8 cellular contexts compared by ENCODE assay signal in the genomic region with DNA sequence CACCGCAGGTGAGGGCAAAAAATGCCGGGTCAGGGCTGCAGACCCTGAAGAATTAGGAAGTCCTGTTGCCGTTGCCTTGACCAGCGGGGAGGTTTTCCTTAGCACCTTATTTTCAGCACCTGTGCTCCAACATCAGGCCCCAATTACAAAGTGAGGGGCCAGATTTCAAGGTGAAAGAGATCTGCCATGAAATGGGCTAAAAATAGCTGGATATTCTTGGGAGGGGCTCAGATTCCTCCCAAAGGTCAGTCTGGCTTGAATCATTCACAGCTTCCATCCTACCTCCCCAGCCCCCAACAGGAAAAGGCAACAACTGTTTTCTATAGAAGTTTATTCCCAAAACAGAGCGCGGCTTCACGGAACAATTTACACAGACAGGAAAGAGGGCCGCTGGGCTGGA. TPM values are rescaled to one million over a fixed set of nuclear protein-coding genes. Genes with fewer than 3 reads are reported as not detected.
A peak's percentile ranks its signal among the peaks of the same experiment; 100 is the strongest.
DNase-seq lines count a peak whose midpoint lies in the region; ATAC-seq and TF ChIP-seq lines count a peak whose summit lies in the region.

No MANE protein-coding gene starts in this region.

- H3K4me3 ChIP-seq in DOHH2 (ENCODE audit: low read length) (peak overlapping the region; percentile 80), SJCRH30 (peak overlapping the region; percentile 73), fibroblast of lung (replicated peaks in 1 of 4; ENCODE audit: control extremely low read depth in 1 of 4, insufficient read depth in 1 of 4, low read depth in 3 of 4, low read length in 4 of 4) (peak overlapping the region; percentile 57 to 90 (median 83)), trophoblast cell (ENCODE audit: low read depth, low read length) (peak overlapping the region; percentile 66)

- H4K12ac ChIP-seq in trophoblast cell (ENCODE audit: low read depth, low read length) = no peak overlapping the region

- H3K4ac ChIP-seq in trophoblast cell (ENCODE audit: low read depth, low read length) = no peak overlapping the region

- no peak overlapping the region for H2BK120ac ChIP-seq in trophoblast cell (ENCODE audit: insufficient read depth, low read length, poor library complexity)

- no peak overlapping the region for H2BK12ac ChIP-seq in trophoblast cell (ENCODE audit: low read length)

- no peaks in the 10 kb centered on the region for H3K9me2 ChIP-seq in DOHH2 (replicated peaks; ENCODE audit: control insufficient read depth, low read length)

- peak overlapping the region; percentile 90 for H3K4me2 ChIP-seq in DOHH2 (ENCODE audit: low read length)
- peak overlapping the region; percentile 83 for H3K4me2 ChIP-seq in fibroblast of lung (ENCODE audit: extremely low read depth, insufficient read depth, low read length)
- peak overlapping the region; percentile 92 for H3K4me2 ChIP-seq in trophoblast cell (ENCODE audit: low read length)

- H3K79me2 ChIP-seq in DOHH2 (ENCODE audit: control insufficient read depth, low read length) (no peaks in the 10 kb centered on the region), fibroblast of lung (ENCODE audit: control insufficient read depth, insufficient read depth, low read length) (peaks cover 6% of the 10 kb centered on the region), trophoblast cell (ENCODE audit: control insufficient read depth, insufficient read depth, low read length, poor library complexity) (peaks cover 8% of the 10 kb centered on the region)

- H2AFZ ChIP-seq in fibroblast of lung (ENCODE audit: low read length) (peak overlapping the region; percentile 77), trophoblast cell (ENCODE audit: insufficient read depth, low read length, poor library complexity) (no peak overlapping the region)

- DNase-seq in SJCRH30 (peak; percentile 15 to 27), fibroblast of lung (ENCODE audit: low read depth in 2 of 2) (no peak), trophoblast cell (no peak), left colon (no peak), NCI-H510A treated with DMSO at 0.1 percent for 48 hours (lab: John Stamatoyannopoulos, UW) (no peak)
- DNase-seq in stimulated activated CD8-positive, alpha-beta memory T cell treated with anti-CD3 and anti-CD28 coated beads, Interleukin-4, amount 100 ng/mL, for 48 hours = no peak

- H3K14ac ChIP-seq in trophoblast cell (ENCODE audit: low read length) = no peak overlapping the region

- no CpG with 5 or more reads among the region's 8 CpGs for WGBS in trophoblast cell (ENCODE audit: extremely low coverage, insufficient coverage, insufficient read length)

- H2AK5ac ChIP-seq in trophoblast cell (ENCODE audit: low read length) = no peak overlapping the region

- no peak overlapping the region for H3K23ac ChIP-seq in trophoblast cell (ENCODE audit: low read length)

- H4K20me1 ChIP-seq in DOHH2 (ENCODE audit: control insufficient read depth, insufficient read depth, low read depth, low read length) (no peaks in the 10 kb centered on the region), fibroblast of lung (ENCODE audit: control insufficient read depth, extremely low read depth, insufficient read depth, low read length) (no peaks in the 10 kb centered on the region)

- H3K27me3 ChIP-seq in DOHH2 (ENCODE audit: control insufficient read depth, low read length) (no peaks in the 10 kb centered on the region), SJCRH30 (no peaks in the 10 kb centered on the region), fibroblast of lung (ENCODE audit: control insufficient read depth, insufficient read depth, low read length) (no peaks in the 10 kb centered on the region), trophoblast cell (ENCODE audit: insufficient read depth, low read length) (no peaks in the 10 kb centered on the region)

- H3K18ac ChIP-seq in trophoblast cell (ENCODE audit: low read length) = peak overlapping the region; percentile 16

- H2BK5ac ChIP-seq in trophoblast cell (ENCODE audit: low read depth, low read length, poor library complexity) = no peak overlapping the region

- no peaks in the 10 kb centered on the region for H3F3A ChIP-seq in DOHH2 (ENCODE audit: control insufficient read depth, insufficient read depth)

- H4K91ac ChIP-seq in trophoblast cell (ENCODE audit: low read depth, low read length) = peak overlapping the region; percentile 72

- H3K4me1 ChIP-seq in DOHH2 (ENCODE audit: control insufficient read depth, low read length) (peaks cover 18% of the 10 kb centered on the region), SJCRH30 (0 out of 2 replicates have a peak, but pooled peaks cover 9% of the 10 kb centered on the region), fibroblast of lung (ENCODE audit: control insufficient read depth, extremely low read depth, insufficient read depth, low read length) (peaks cover 6% of the 10 kb centered on the region), trophoblast cell (ENCODE audit: control insufficient read depth in 1 of 2, insufficient read depth in 2 of 2, low read length in 2 of 2) (peaks cover 5 to 17% of the 10 kb centered on the region in 2 experiments)

- H3K9me3 ChIP-seq in DOHH2 (ENCODE audit: control insufficient read depth, insufficient read depth, low read length) = no peaks in the 10 kb centered on the region
- no peaks in the 10 kb centered on the region for H3K9me3 ChIP-seq in SJCRH30 (replicated peaks)
- H3K9me3 ChIP-seq in fibroblast of lung (ENCODE audit: control insufficient read depth, insufficient read depth, low read depth, low read length) = no peaks in the 10 kb centered on the region
- peaks cover 2% of the 10 kb centered on the region for H3K9me3 ChIP-seq in trophoblast cell (ENCODE audit: insufficient read depth, low read depth, low read length)

- H3K9ac ChIP-seq in fibroblast of lung (ENCODE audit: insufficient read depth, low read length) (peak overlapping the region; percentile 62), trophoblast cell (ENCODE audit: low read length) (peak overlapping the region; percentile 18)

- peak overlapping the region; percentile 40 for H4K8ac ChIP-seq in trophoblast cell (ENCODE audit: low read depth, low read length)

- ATAC-seq in left colon (no peak), GM19452 (IDR thresholded peaks at IDR 0.05; ENCODE audit: unreplicated experiment) (no peak)

- TF ChIP-seq CTCF in DOHH2 (IDR thresholded peaks at IDR 0.05; ENCODE audit: low read depth, low read length, poor library complexity, severe bottlenecking) (no peak), fibroblast of lung (conservative IDR thresholded peaks at IDR 0.05 in 1 of 2, IDR thresholded peaks at IDR 0.05 in 1 of 2; ENCODE audit: low read depth in 1 of 2, low read length in 2 of 2) (no peak)

- intact Hi-C loops in left colon (cut with DNase I, micrococcal nuclease) = no loop called here

- peaks cover 9% of the 10 kb centered on the region for H3K79me1 ChIP-seq in trophoblast cell (ENCODE audit: low read length)

- H3K36me3 ChIP-seq in DOHH2 (ENCODE audit: control insufficient read depth, low read length) = peaks cover 10% of the 10 kb centered on the region
- no peaks in the 10 kb centered on the region for H3K36me3 ChIP-seq in SJCRH30
- H3K36me3 ChIP-seq in fibroblast of lung (ENCODE audit: control insufficient read depth, insufficient read depth, low read length) = peaks cover 17% of the 10 kb centered on the region
- peaks cover 26 to 33% of the 10 kb centered on the region in 2 experiments for H3K36me3 ChIP-seq in trophoblast cell (ENCODE audit: control insufficient read depth in 1 of 2, insufficient read depth in 2 of 2, low read length in 2 of 2)

- H3K27ac ChIP-seq in DOHH2 (ENCODE audit: low read depth, low read length) = peak overlapping the region; percentile 23; the same call in 1 of the 2 replicates
- H3K27ac ChIP-seq in SJCRH30 = peak overlapping the region; percentile 25; the same call in 1 of the 2 replicates
- H3K27ac ChIP-seq in fibroblast of lung (ENCODE audit: insufficient read depth, low read length) = peak overlapping the region; percentile 77
- H3K27ac ChIP-seq in trophoblast cell (ENCODE audit: low read depth, low read length) = peak overlapping the region; percentile 77

RNA-seq across cellular contexts. Expression of a gene that starts 0.9 kb away (rescaled TPM):
- total RNA-seq in SJCRH30 (2014; rRNA removed; shearing (Covaris generic)) = 14.8 and 18.9 TPM in 2 replicates
- total RNA-seq in fibroblast of lung (32.9 and 36.3 TPM in 2 replicates), left colon (100 to 1,000 TPM; 116 to 121 TPM)
- polyA plus RNA-seq in fibroblast of lung = 13.3 and 20.9 TPM in 2 replicates
- 9.4 and 16.6 TPM in 2 replicates for polyA plus RNA-seq in fibroblast of lung (2012)
- 29.8 and 88.3 TPM in 2 replicates for polyA minus RNA-seq in fibroblast of lung (ENCODE audit: low replicate concordance)
- polyA plus RNA-seq in trophoblast cell (2013) = 27.3 and 27.9 TPM in 2 replicates

RNA-seq across cellular contexts. Expression of a gene that starts 14.6 kb away (rescaled TPM):
- not detected in 2 replicates for total RNA-seq in SJCRH30 (2014; rRNA removed; shearing (Covaris generic))
- total RNA-seq in fibroblast of lung (not detected in 2 replicates), left colon (1 to 10 TPM in 1 of 2 donors, under 1 TPM in 1; 0.84 to 2.2 TPM)
- polyA plus RNA-seq in fibroblast of lung = not detected in 2 replicates
- polyA plus RNA-seq in fibroblast of lung (2012) = not detected in 2 replicates
- not detected in 2 replicates for polyA minus RNA-seq in fibroblast of lung (ENCODE audit: low replicate concordance)
- not detected in 2 replicates for polyA plus RNA-seq in trophoblast cell (2013)

RNA-seq across cellular contexts. Expression of a gene that starts 26.5 kb away (rescaled TPM):
- 1.1 and 1.7 TPM in 2 replicates for total RNA-seq in SJCRH30 (2014; rRNA removed; shearing (Covaris generic))
- total RNA-seq in fibroblast of lung (0.77 and 2.1 TPM in 2 replicates), left colon (1 to 10 TPM; 1.4 to 2.4 TPM)
- polyA plus RNA-seq in fibroblast of lung = 0.34 and 0.44 TPM in 2 replicates
- polyA plus RNA-seq in fibroblast of lung (2012) = 0.50 and 0.62 TPM in 2 replicates
- polyA minus RNA-seq in fibroblast of lung (ENCODE audit: low replicate concordance) = 1.8 and 2.2 TPM in 2 replicates
- polyA plus RNA-seq in trophoblast cell (2013) = 3.5 TPM in 2 replicates

RNA-seq across cellular contexts. Expression of a gene that starts 26.7 kb away (rescaled TPM):
- total RNA-seq in SJCRH30 (2014; rRNA removed; shearing (Covaris generic)) = 137 and 162 TPM in 2 replicates
- total RNA-seq in fibroblast of lung = 294 and 366 TPM in 2 replicates
- polyA plus RNA-seq in fibroblast of lung = 226 and 289 TPM in 2 replicates
- 236 and 297 TPM in 2 replicates for polyA plus RNA-seq in fibroblast of lung (2012)
- polyA minus RNA-seq in fibroblast of lung (ENCODE audit: low replicate concordance) = 1,337 and 1,368 TPM in 2 replicates
- 164 and 166 TPM in 2 replicates for polyA plus RNA-seq in trophoblast cell (2013)
- 100 to 1,000 TPM; 613 to 797 TPM for total RNA-seq in left colon

RNA-seq across cellular contexts. Expression of a gene that starts 41.0 kb away (rescaled TPM):
- total RNA-seq in SJCRH30 (2014; rRNA removed; shearing (Covaris generic)) = 1.5 and 2.0 TPM in 2 replicates
- total RNA-seq in fibroblast of lung = 15.9 and 36.7 TPM in 2 replicates
- 3.4 and 3.6 TPM in 2 replicates for polyA plus RNA-seq in fibroblast of lung
- 14.5 and 16.0 TPM in 2 replicates for polyA plus RNA-seq in fibroblast of lung (2012)
- 23.6 and 24.3 TPM in 2 replicates for polyA minus RNA-seq in fibroblast of lung (ENCODE audit: low replicate concordance)
- polyA plus RNA-seq in trophoblast cell (2013) = 23.1 and 26.0 TPM in 2 replicates
- total RNA-seq in left colon = 1 to 10 TPM; 4.5 to 5.7 TPM

Comparison
In these comparisons a context has a peak if more than half of its experiments do, and no peak if none do; other contexts are left out.
1. H3K27ac ChIP-seq: peak in every context shown above with its lines; median percentile 77 in fibroblast of lung; 77 in trophoblast cell; 25 in SJCRH30; 23 in DOHH2.
2. DNase-seq: peak in SJCRH30 (2 of 2); none in fibroblast of lung (0 of 2), trophoblast cell (0 of 2), left colon (0 of 2), NCI-H510A treated with DMSO at 0.1 percent for 48 hours (single experiment) and stimulated activated CD8-positive, alpha-beta memory T cell treated with anti-CD3 and anti-CD28 coated beads, Interleukin-4, amount 100 ng/mL, for 48 hours (single experiment).
3. Peak in every context shown above with its lines, with median percentiles within 50 percentile points of each other: H3K4me2 ChIP-seq and H3K4me3 ChIP-seq.